In the genomic region with DNA sequence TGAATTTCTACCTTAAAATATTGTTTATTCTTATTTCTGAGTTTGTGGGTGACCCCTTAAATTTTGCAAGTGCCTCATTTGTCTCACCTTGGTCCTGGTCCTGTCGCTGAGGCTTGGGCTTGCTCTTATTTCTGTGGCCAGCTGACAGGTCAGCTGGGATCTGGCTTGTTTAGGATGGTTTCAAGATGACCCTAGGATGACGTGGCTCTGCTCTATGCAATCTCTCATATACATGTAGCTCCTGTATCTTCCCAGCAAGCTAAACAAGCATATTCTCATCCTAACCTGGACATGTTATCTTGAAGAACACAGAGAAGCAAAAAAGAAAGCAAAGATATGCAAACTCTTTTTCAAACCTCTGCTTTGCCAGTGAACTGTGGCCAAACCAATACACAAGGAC, we compare ENCODE assay signal across 1 cellular context.
TF ChIP-seq lines count a peak whose summit lies in the region.

No MANE protein-coding gene starts in this region.

TF ChIP-seq in IMR-90, 13 proteins besides CTCF, POLR2A, EP300 and RAD21 (continued from another document):
- TF ChIP-seq RFX5 (IDR thresholded peaks at IDR 0.05; ENCODE audit: low read depth, low read length): no peak
- TF ChIP-seq RCOR1 (IDR thresholded peaks at IDR 0.05; ENCODE audit: insufficient replicate concordance, low read length): no peak
- no peak for TF ChIP-seq BHLHE40 (IDR thresholded peaks at IDR 0.05; ENCODE audit: low read depth, low read length)
- no peak for TF ChIP-seq SMC3 (IDR thresholded peaks at IDR 0.05; ENCODE audit: low read depth, low read length)
- no peak for TF ChIP-seq FOS (IDR thresholded peaks at IDR 0.05; ENCODE audit: low read depth, low read length)
- no peak for TF ChIP-seq MAZ (IDR thresholded peaks at IDR 0.05; ENCODE audit: borderline replicate concordance, low read depth, low read length)
- TF ChIP-seq, protein P1, sequence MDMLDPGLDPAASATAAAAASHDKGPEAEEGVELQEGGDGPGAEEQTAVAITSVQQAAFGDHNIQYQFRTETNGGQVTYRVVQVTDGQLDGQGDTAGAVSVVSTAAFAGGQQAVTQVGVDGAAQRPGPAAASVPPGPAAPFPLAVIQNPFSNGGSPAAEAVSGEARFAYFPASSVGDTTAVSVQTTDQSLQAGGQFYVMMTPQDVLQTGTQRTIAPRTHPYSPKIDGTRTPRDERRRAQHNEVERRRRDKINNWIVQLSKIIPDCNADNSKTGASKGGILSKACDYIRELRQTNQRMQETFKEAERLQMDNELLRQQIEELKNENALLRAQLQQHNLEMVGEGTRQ (IDR thresholded peaks at IDR 0.05; ENCODE audit: low read depth, low read length): no peak
- TF ChIP-seq ELK1 (IDR thresholded peaks at IDR 0.05; ENCODE audit: borderline replicate concordance, low read depth, low read length): no peak
- TF ChIP-seq CHD1 (IDR thresholded peaks at IDR 0.05; ENCODE audit: low read depth, low read length): no peak
